8 cellular contexts compared by ENCODE assay signal in genomic region chr1:220690140-220691038, GRCh38. TPM values are rescaled to one million over a fixed set of nuclear protein-coding genes. Genes with fewer than 3 reads are reported as not detected.
DNase-seq lines count a peak whose midpoint lies in the region; ATAC-seq and TF ChIP-seq lines count a peak whose summit lies in the region.

TSS of gene C1orf115 (plus strand) at chr1:220690363. CDS start at chr1:220690403, 40 bp downstream.

- peaks cover 5% of the 10 kb centered on the region for H3K27me3 Mint-ChIP-seq in activated B cell treated with CpG ODN at 0.5 μM for 24 hours

- no peak within 1 kb of the TSS for H3K27ac ChIP-seq in caudate nucleus (ENCODE audit: low read depth, low read length)

- TF ChIP-seq CTCF in activated B cell treated with CpG ODN at 0.5 μM for 24 hours (IDR thresholded peaks at IDR 0.05) = peak; percentile 90
- TF ChIP-seq CTCF in kidney epithelial cell (IDR thresholded peaks at IDR 0.05; ENCODE audit: insufficient read depth, low read length, poor library complexity, severe bottlenecking) = peak; percentile 74

- H3K9me3 Mint-ChIP-seq in activated B cell treated with CpG ODN at 0.5 μM for 24 hours = no peaks in the 10 kb centered on the region

- DNase-seq in NCI-H1694 treated with DMSO at 0.1 percent for 48 hours (lab: John Stamatoyannopoulos, UW) = peak; percentile 71
- peak; percentile 86 for DNase-seq in activated B cell treated with CpG ODN at 0.5 μM for 24 hours
- peak in 40 of 61 donors; percentile 8 to 77 (median 36) for DNase-seq in caudate nucleus (lab: John Stamatoyannopoulos, UW)
- peak; percentile 18 for DNase-seq in kidney epithelial cell (ENCODE audit: low read depth)
- peak; percentile 54 to 72 for DNase-seq in stimulated activated CD4-positive, alpha-beta T cell treated with anti-CD3 and anti-CD28 coated beads, Interleukin-15, amount 100 ng/mL, for 48 hours (ENCODE audit: low read depth in 2 of 2)
- no peak for DNase-seq in foreskin melanocyte

- peaks cover 3% of the 10 kb centered on the region for H3K27me3 ChIP-seq in kidney epithelial cell (ENCODE audit: control insufficient read depth, insufficient read depth, low read length)

- peaks cover 26% of the 10 kb centered on the region for H3K4me1 Mint-ChIP-seq in activated B cell treated with CpG ODN at 0.5 μM for 24 hours

- peak within 1 kb of the TSS; percentile 68 for H3K27ac Mint-ChIP-seq in activated B cell treated with CpG ODN at 0.5 μM for 24 hours

- H3K4me3 Mint-ChIP-seq in activated B cell treated with CpG ODN at 0.5 μM for 24 hours = peak within 1 kb of the TSS; percentile 92

- intact Hi-C loops in activated B cell treated with CpG ODN at 0.5 μM for 24 hours (cut with micrococcal nuclease) = loop anchor here (1.0 to 5.0 kb wide), 4 partner anchors 21 to 598 kb away; partner anchors contain the start of gene IARS2

- H3K4me3 ChIP-seq in kidney epithelial cell (ENCODE audit: low read depth, low read length) = peak within 1 kb of the TSS; percentile 61

- CTCF ChIA-PET in activated B cell treated with CpG ODN at 0.5 μM for 24 hours (lab: Charles Lee) = interaction anchor here (0.9 to 6.0 kb wide), 6 partner anchors 12 to 471 kb away, joined by 3 to 39 read pairs (median 4); no protein-coding TSS in a partner anchor

- no peaks in the 10 kb centered on the region for H3K36me3 ChIP-seq in kidney epithelial cell (ENCODE audit: control insufficient read depth, insufficient read depth, low read length)

- POLR2A ChIA-PET in activated B cell treated with CpG ODN at 0.5 μM for 24 hours (lab: Charles Lee) = interaction anchor here (1.4 to 3.0 kb wide), 3 partner anchors 15 to 43 kb away, joined by 3 to 11 read pairs (median 4); no protein-coding TSS in a partner anchor

- peaks cover 4% of the 10 kb centered on the region for H3K36me3 Mint-ChIP-seq in activated B cell treated with CpG ODN at 0.5 μM for 24 hours (ENCODE audit: low read depth)

- ATAC-seq in GM18498 (IDR thresholded peaks at IDR 0.05; ENCODE audit: unreplicated experiment) (peak; percentile 98), HG02798 (IDR thresholded peaks at IDR 0.05; ENCODE audit: poor library complexity, unreplicated experiment) (peak; percentile 96), activated B cell treated with CpG ODN at 0.5 μM for 24 hours (ENCODE audit: low read depth) (peak; percentile 98)

RNA-seq across cellular contexts. Expression of gene C1orf115, which starts in this region (rescaled TPM):
- 19.6 and 20.0 TPM in 2 replicates for total RNA-seq in activated B cell treated with CpG ODN at 0.5 μM for 24 hours
- 8.4 and 8.9 TPM in 2 replicates for total RNA-seq in kidney epithelial cell
